In genomic region chr2:16661536-16661935, GRCh38 we compare ENCODE assay signal across 18 cellular contexts.
"Had no signal": no experiment of that assay in that cellular context is flagged by ENCODE, and none has a peak within 500 bp of the region (broad histone marks: within the 10 kb centered on the region; RNA-seq: fewer than 3 reads in every experiment).

No MANE protein-coding gene starts in this region.

- ATAC-seq: effector memory CD8-positive, alpha-beta T cell; gastroesophageal sphincter; left lobe of liver; right cardiac atrium; T-helper 17 cell; WTC11 had no signal

- H3K36me3 ChIP-seq: gastroesophageal sphincter, stomach, thoracic aorta had no signal

- H3K27me3 ChIP-seq: gastroesophageal sphincter, stomach had no signal

- H3K9me3 ChIP-seq: gastroesophageal sphincter, stomach, thoracic aorta had no signal

- H3K4me2 ChIP-seq: smooth muscle cell had no signal

- H3K4me3 ChIP-seq: gastroesophageal sphincter, smooth muscle cell, stomach, thoracic aorta had no signal

- H3K27ac ChIP-seq: epithelial cell of prostate, thoracic aorta had no signal

- H3K36me3 Mint-ChIP-seq: activated naive CD8-positive, alpha-beta T cell treated with anti-CD3 and anti-CD28 coated beads, Interleukin-2, amount 10 ng/mL, durations not matched to agents 7 days and 5 days; WTC11 had no signal

- H3K27ac Mint-ChIP-seq: activated CD4-positive, alpha-beta T cell treated with anti-CD3 and anti-CD28 coated beads, Interleukin-2, amount 10 ng/mL, durations not matched to agents 7 days and 5 days; activated naive CD8-positive, alpha-beta T cell treated with anti-CD3 and anti-CD28 coated beads, Interleukin-2, amount 10 ng/mL, durations not matched to agents 7 days and 5 days; activated T-helper 1 cell treated with anti-CD3 and anti-CD28 coated beads, Interleukin-12 subunit alpha, Interleukin-12 subunit beta, Interleukin-2, Interleukin-4 antibody, amounts not matched to agents 30 ng/mL and 10 ng/mL and 1 ng/mL, durations not matched to agents 14 hours and 24 hours and 36 hours; progenitor cell of endocrine pancreas; T-helper 17 cell; WTC11 had no signal

- H3K4me3 Mint-ChIP-seq: activated CD4-positive, alpha-beta T cell treated with anti-CD3 and anti-CD28 coated beads, Interleukin-2, amount 10 ng/mL, durations not matched to agents 7 days and 5 days; activated naive CD8-positive, alpha-beta T cell treated with anti-CD3 and anti-CD28 coated beads, Interleukin-2, amount 10 ng/mL, durations not matched to agents 7 days and 5 days; activated T-helper 1 cell treated with anti-CD3 and anti-CD28 coated beads, Interleukin-12 subunit alpha, Interleukin-12 subunit beta, Interleukin-2, Interleukin-4 antibody, amounts not matched to agents 30 ng/mL and 10 ng/mL and 1 ng/mL, durations not matched to agents 14 hours and 24 hours and 36 hours; dendritic cell treated with granulocyte-macrophage colony-stimulating factor and Interleukin-4, amounts not matched to agents 40 ng/mL and 50 ng/mL, for 4 days; T-helper 17 cell; WTC11 had no signal

- DNase-seq: activated CD4-positive, alpha-beta T cell treated with anti-CD3 and anti-CD28 coated beads, Interleukin-2, amount 10 ng/mL, durations not matched to agents 7 days and 5 days; activated naive CD4-positive, alpha-beta T cell; activated naive CD8-positive, alpha-beta T cell treated with anti-CD3 and anti-CD28 coated beads, Interleukin-2, amount 10 ng/mL, durations not matched to agents 7 days and 5 days; cerebellar nuclear complex; effector memory CD8-positive, alpha-beta T cell; mammary epithelial cell; right cardiac atrium; stomach; T-helper 17 cell had no signal

- H3K9me3 Mint-ChIP-seq: activated CD4-positive, alpha-beta T cell treated with anti-CD3 and anti-CD28 coated beads, Interleukin-2, amount 10 ng/mL, durations not matched to agents 7 days and 5 days; activated naive CD8-positive, alpha-beta T cell treated with anti-CD3 and anti-CD28 coated beads, Interleukin-2, amount 10 ng/mL, durations not matched to agents 7 days and 5 days; activated T-helper 1 cell treated with anti-CD3 and anti-CD28 coated beads, Interleukin-12 subunit alpha, Interleukin-12 subunit beta, Interleukin-2, Interleukin-4 antibody, amounts not matched to agents 30 ng/mL and 10 ng/mL and 1 ng/mL, durations not matched to agents 14 hours and 24 hours and 36 hours; dendritic cell treated with granulocyte-macrophage colony-stimulating factor and Interleukin-4, amounts not matched to agents 40 ng/mL and 50 ng/mL, for 4 days; effector memory CD8-positive, alpha-beta T cell; WTC11 had no signal
